Comparison of ENCODE assay signal across 18 cellular contexts in genomic region chr9:3647652-3648051, GRCh38.
DNase-seq lines count a peak whose midpoint lies in the region; ATAC-seq and TF ChIP-seq lines count a peak whose summit lies in the region.
"Had no signal": no experiment of that assay in that cellular context is flagged by ENCODE, and none has a peak within 500 bp of the region (broad histone marks: within the 10 kb centered on the region; RNA-seq: fewer than 3 reads in every experiment).

No MANE protein-coding gene starts in this region.

- no peaks in the 10 kb centered on the region for H3K79me2 ChIP-seq in DND-41 (ENCODE audit: insufficient read depth, low read length)
- H3K79me2 ChIP-seq in Karpas-422 (ENCODE audit: low read length) = no peaks in the 10 kb centered on the region
- no peaks in the 10 kb centered on the region for H3K79me2 ChIP-seq in SU-DHL-6 (ENCODE audit: insufficient read depth, low read length)

- H3K4me1 ChIP-seq in DND-41 (ENCODE audit: insufficient read depth, low read length) = no peaks in the 10 kb centered on the region
- no peaks in the 10 kb centered on the region for H3K4me1 ChIP-seq in Karpas-422 (ENCODE audit: low read length)
- H3K4me1 ChIP-seq: esophagus squamous epithelium, right atrium auricular region, upper lobe of right lung had no signal

- no peak overlapping the region for H3K4me2 ChIP-seq in DND-41 (ENCODE audit: insufficient read depth, low read length)
- H3K4me2 ChIP-seq in Karpas-422 (ENCODE audit: low read depth, low read length, poor library complexity, severe bottlenecking) = no peak overlapping the region
- H3K4me2 ChIP-seq in SU-DHL-6 (ENCODE audit: low read depth, low read length, poor library complexity, severe bottlenecking) = no peak overlapping the region

- TF ChIP-seq CTCF in DND-41 (IDR thresholded peaks at IDR 0.05; ENCODE audit: borderline replicate concordance, extremely low read depth, low read length, poor library complexity, severe bottlenecking) = peak; percentile 12
- peak; percentile 13 for TF ChIP-seq CTCF in SU-DHL-6 (IDR thresholded peaks at IDR 0.05; ENCODE audit: insufficient read depth, low read length, poor library complexity, severe bottlenecking)
- TF ChIP-seq CTCF in epithelial cell of proximal tubule (conservative IDR thresholded peaks at IDR 0.05; ENCODE audit: low read depth, low read length) = peak; percentile 25

- no peaks in the 10 kb centered on the region for H4K20me1 ChIP-seq in DND-41 (ENCODE audit: insufficient read depth, low read length)
- H4K20me1 ChIP-seq in Karpas-422 (ENCODE audit: insufficient read depth, low read depth, low read length) = no peaks in the 10 kb centered on the region
- no peaks in the 10 kb centered on the region for H4K20me1 ChIP-seq in SU-DHL-6 (ENCODE audit: low read depth, low read length)

- DNase-seq in DND-41 (no peak), Karpas-422 (peak; percentile 53), epithelial cell of proximal tubule (ENCODE audit: low read depth) (no peak), LoVo (ENCODE audit: low spot score) (no peak), dedifferentiated amniotic fluid mesenchymal stem cell (ENCODE audit: extremely low spot score) (no peak)
- DNase-seq: activated CD4-positive, alpha-beta T cell treated with anti-CD3 and anti-CD28 coated beads, Interleukin-2, amount 10 ng/mL, durations not matched to agents 7 days and 5 days; activated gamma-delta T cell; amniotic stem cell; effector CD8-positive, alpha-beta T cell; esophagus squamous epithelium; NCI-H187 treated with DMSO at 0.1 percent for 48 hours; nucleus accumbens; T-cell; upper lobe of right lung had no signal

- no peaks in the 10 kb centered on the region for H3K9me3 ChIP-seq in DND-41 (ENCODE audit: insufficient read depth, low read length, severe bottlenecking)
- no peaks in the 10 kb centered on the region for H3K9me3 ChIP-seq in Karpas-422 (ENCODE audit: low read length)
- H3K9me3 ChIP-seq in SU-DHL-6 (ENCODE audit: insufficient read depth, low read length) = no peaks in the 10 kb centered on the region
- H3K9me3 ChIP-seq: esophagus squamous epithelium, right atrium auricular region, upper lobe of right lung had no signal

- no peaks in the 10 kb centered on the region for H3K27me3 ChIP-seq in DND-41 (ENCODE audit: insufficient read depth, low read length, poor library complexity)
- no peaks in the 10 kb centered on the region for H3K27me3 ChIP-seq in Karpas-422 (ENCODE audit: low read length)
- H3K27me3 ChIP-seq in SU-DHL-6 (ENCODE audit: low read length) = no peaks in the 10 kb centered on the region
- H3K27me3 ChIP-seq: cardiac muscle cell, esophagus squamous epithelium, right atrium auricular region, upper lobe of right lung had no signal

- no peaks in the 10 kb centered on the region for H3K36me3 ChIP-seq in DND-41 (ENCODE audit: insufficient read depth, low read length)
- H3K36me3 ChIP-seq in Karpas-422 (ENCODE audit: insufficient read depth, low read length) = no peaks in the 10 kb centered on the region
- H3K36me3 ChIP-seq in SU-DHL-6 (ENCODE audit: low read length) = no peaks in the 10 kb centered on the region
- H3K36me3 ChIP-seq: cardiac muscle cell, esophagus squamous epithelium, right atrium auricular region, upper lobe of right lung had no signal

- H2AFZ ChIP-seq in DND-41 (ENCODE audit: low read depth, low read length) = no peak overlapping the region
- no peak overlapping the region for H2AFZ ChIP-seq in Karpas-422 (ENCODE audit: low read length)
- no peak overlapping the region for H2AFZ ChIP-seq in SU-DHL-6 (ENCODE audit: low read depth, low read length, severe bottlenecking)

- no peaks in the 10 kb centered on the region for H3F3A ChIP-seq in SU-DHL-6 (ENCODE audit: insufficient read depth)

- H3K27ac ChIP-seq in DND-41 (ENCODE audit: low read length) = no peak overlapping the region
- no peak overlapping the region for H3K27ac ChIP-seq in Karpas-422 (ENCODE audit: low read length)
- no peak overlapping the region for H3K27ac ChIP-seq in SU-DHL-6 (ENCODE audit: low read depth, low read length)
- H3K27ac ChIP-seq: cardiac muscle cell, esophagus squamous epithelium, right atrium auricular region, upper lobe of right lung had no signal

- H3K9ac ChIP-seq in DND-41 (ENCODE audit: low read depth, low read length) (no peak overlapping the region), Karpas-422 (ENCODE audit: low read length) (no peak overlapping the region), SU-DHL-6 (ENCODE audit: low read length) (no peak overlapping the region)

- no peaks in the 10 kb centered on the region for H3K9me2 ChIP-seq in Karpas-422 (replicated peaks; ENCODE audit: insufficient read depth, low read length)
- H3K9me2 ChIP-seq in SU-DHL-6 (replicated peaks; ENCODE audit: insufficient read depth, low read length) = no peaks in the 10 kb centered on the region

- no peak for ATAC-seq in DND-41 (ENCODE audit: insufficient read depth, low read depth)
- no peak for ATAC-seq in GM21515 (IDR thresholded peaks at IDR 0.05; ENCODE audit: unreplicated experiment)
- ATAC-seq: T-cell, upper lobe of right lung had no signal

- H3K4me3 ChIP-seq in DND-41 (ENCODE audit: low read depth in 1 of 2, low read length in 2 of 2) (no peak overlapping the region), Karpas-422 (ENCODE audit: low read length) (no peak overlapping the region), SU-DHL-6 (ENCODE audit: insufficient read depth, low read length, poor library complexity, severe bottlenecking) (no peak overlapping the region), epithelial cell of proximal tubule (ENCODE audit: low read depth, low read length) (no peak overlapping the region)
- H3K4me3 ChIP-seq: cardiac muscle cell, esophagus squamous epithelium, right atrium auricular region, upper lobe of right lung had no signal
